Comparison of ENCODE assay signal across 1 cellular context in the genomic region with DNA sequence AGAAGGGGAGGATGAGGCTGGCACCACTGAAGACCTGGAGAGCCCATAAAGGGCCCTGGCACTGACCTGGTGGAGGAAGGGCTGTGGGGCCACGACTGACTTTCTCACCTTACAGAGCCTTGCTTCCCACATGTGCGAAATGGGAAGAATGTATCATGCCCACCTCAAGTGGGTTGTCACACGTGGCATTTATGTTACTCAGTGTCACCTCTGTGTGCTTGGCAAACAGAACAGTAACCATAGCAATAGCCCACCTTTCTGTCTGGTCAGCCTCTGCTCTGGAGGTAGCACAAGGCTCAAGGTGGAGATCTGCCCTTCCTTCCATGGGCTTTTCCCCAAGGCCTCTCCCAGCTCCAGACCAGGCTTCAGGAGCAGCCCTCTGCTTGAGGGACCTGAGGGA.
TF ChIP-seq lines count a peak whose summit lies in the region.

No MANE protein-coding gene starts in this region.

TF ChIP-seq in GM12878, 131 proteins besides CTCF, POLR2A, EP300 and RAD21:
- TF ChIP-seq RBBP5 (conservative IDR thresholded peaks at IDR 0.05) (no peak), RCOR1 (conservative IDR thresholded peaks at IDR 0.05; ENCODE audit: low read depth, low read length) (no peak), ZNF687 (IDR thresholded peaks at IDR 0.05) (no peak), ZNF384 (IDR thresholded peaks at IDR 0.05; ENCODE audit: borderline replicate concordance, low read depth, low read length) (no peak), IKZF2 (IDR thresholded peaks at IDR 0.05) (no peak), ZBTB40 (IDR thresholded peaks at IDR 0.05; ENCODE audit: borderline replicate concordance) (no peak), ZNF24 (IDR thresholded peaks at IDR 0.05) (no peak), BCL11A (IDR thresholded peaks at IDR 0.05; ENCODE audit: low read depth, low read length) (no peak), JUNB (IDR thresholded peaks at IDR 0.05) (no peak), E4F1 (IDR thresholded peaks at IDR 0.05; ENCODE audit: borderline replicate concordance, partially characterized antibody) (no peak), POLR2AphosphoS2 (IDR thresholded peaks at IDR 0.05; ENCODE audit: low read depth, low read length) (no peak), ZBTB4 (CRISPR knock-in tag; IDR thresholded peaks at IDR 0.05) (no peak), RUNX3 (IDR thresholded peaks at IDR 0.05; ENCODE audit: low read length) (no peak), SUPT20H (IDR thresholded peaks at IDR 0.05; ENCODE audit: borderline replicate concordance, control insufficient read depth, low read depth, low read length) (no peak), ZBED1 (IDR thresholded peaks at IDR 0.05; ENCODE audit: borderline replicate concordance) (no peak), ZNF217 (IDR thresholded peaks at IDR 0.05) (no peak), WRNIP1 (IDR thresholded peaks at IDR 0.05; ENCODE audit: borderline replicate concordance, low read depth, low read length) (no peak), SPI1 (IDR thresholded peaks at IDR 0.05; ENCODE audit: borderline replicate concordance, insufficient read depth, low read depth, low read length) (no peak)
- TF ChIP-seq, protein P1, sequence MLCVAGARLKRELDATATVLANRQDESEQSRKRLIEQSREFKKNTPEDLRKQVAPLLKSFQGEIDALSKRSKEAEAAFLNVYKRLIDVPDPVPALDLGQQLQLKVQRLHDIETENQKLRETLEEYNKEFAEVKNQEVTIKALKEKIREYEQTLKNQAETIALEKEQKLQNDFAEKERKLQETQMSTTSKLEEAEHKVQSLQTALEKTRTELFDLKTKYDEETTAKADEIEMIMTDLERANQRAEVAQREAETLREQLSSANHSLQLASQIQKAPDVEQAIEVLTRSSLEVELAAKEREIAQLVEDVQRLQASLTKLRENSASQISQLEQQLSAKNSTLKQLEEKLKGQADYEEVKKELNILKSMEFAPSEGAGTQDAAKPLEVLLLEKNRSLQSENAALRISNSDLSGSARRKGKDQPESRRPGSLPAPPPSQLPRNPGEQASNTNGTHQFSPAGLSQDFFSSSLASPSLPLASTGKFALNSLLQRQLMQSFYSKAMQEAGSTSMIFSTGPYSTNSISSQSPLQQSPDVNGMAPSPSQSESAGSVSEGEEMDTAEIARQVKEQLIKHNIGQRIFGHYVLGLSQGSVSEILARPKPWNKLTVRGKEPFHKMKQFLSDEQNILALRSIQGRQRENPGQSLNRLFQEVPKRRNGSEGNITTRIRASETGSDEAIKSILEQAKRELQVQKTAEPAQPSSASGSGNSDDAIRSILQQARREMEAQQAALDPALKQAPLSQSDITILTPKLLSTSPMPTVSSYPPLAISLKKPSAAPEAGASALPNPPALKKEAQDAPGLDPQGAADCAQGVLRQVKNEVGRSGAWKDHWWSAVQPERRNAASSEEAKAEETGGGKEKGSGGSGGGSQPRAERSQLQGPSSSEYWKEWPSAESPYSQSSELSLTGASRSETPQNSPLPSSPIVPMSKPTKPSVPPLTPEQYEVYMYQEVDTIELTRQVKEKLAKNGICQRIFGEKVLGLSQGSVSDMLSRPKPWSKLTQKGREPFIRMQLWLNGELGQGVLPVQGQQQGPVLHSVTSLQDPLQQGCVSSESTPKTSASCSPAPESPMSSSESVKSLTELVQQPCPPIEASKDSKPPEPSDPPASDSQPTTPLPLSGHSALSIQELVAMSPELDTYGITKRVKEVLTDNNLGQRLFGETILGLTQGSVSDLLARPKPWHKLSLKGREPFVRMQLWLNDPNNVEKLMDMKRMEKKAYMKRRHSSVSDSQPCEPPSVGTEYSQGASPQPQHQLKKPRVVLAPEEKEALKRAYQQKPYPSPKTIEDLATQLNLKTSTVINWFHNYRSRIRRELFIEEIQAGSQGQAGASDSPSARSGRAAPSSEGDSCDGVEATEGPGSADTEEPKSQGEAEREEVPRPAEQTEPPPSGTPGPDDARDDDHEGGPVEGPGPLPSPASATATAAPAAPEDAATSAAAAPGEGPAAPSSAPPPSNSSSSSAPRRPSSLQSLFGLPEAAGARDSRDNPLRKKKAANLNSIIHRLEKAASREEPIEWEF (IDR thresholded peaks at IDR 0.05; ENCODE audit: insufficient replicate concordance, low read depth, low read length): no peak
- TF ChIP-seq, protein P2, sequence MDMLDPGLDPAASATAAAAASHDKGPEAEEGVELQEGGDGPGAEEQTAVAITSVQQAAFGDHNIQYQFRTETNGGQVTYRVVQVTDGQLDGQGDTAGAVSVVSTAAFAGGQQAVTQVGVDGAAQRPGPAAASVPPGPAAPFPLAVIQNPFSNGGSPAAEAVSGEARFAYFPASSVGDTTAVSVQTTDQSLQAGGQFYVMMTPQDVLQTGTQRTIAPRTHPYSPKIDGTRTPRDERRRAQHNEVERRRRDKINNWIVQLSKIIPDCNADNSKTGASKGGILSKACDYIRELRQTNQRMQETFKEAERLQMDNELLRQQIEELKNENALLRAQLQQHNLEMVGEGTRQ (IDR thresholded peaks at IDR 0.05; ENCODE audit: borderline replicate concordance, low read depth, low read length): no peak
